ENCODE assay signal across 11 cellular contexts in the genomic region with DNA sequence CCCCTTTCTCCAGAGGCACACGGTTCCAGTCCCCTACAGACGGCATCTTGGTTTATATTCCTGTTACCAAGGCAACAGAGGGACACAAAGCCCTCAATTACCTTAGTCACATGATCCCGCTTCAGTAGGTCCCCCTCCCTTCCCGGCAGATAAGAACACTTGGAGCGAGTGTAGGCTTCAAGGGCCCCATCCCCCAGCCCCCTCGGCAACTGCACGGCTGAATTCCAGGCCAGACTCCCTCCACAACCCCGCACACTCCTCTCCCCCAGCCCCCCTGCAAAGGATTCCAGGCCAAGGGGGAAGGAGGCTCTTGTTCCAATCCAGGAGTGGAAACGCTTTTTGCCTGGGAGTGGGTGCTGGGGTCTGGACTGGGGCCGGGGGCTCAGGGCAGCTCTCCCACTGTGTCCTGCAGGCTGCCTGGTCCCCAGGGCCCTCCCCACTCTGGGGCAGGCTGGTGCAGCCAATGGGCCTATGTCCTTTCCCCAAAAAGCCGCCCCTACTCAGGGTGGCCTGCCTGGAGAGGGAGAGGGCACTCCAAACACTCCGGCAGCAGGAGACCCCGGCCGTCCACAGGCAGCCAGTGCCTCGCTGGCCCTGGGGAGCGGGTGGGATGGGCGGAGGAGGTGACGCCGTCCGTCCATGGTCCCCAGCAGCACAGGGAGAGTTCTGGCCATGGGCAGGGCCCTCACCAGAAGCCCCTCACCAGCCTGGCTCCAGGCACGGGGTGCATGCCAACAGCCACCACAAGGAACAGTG.
DNase-seq lines count a peak whose midpoint lies in the region; ATAC-seq and TF ChIP-seq lines count a peak whose summit lies in the region.
"Had no signal": no experiment of that assay in that cellular context is flagged by ENCODE, and none has a peak within 500 bp of the region (broad histone marks: within the 10 kb centered on the region; RNA-seq: fewer than 3 reads in every experiment).

No MANE protein-coding gene starts in this region.

- peak overlapping the region; percentile 88 for H3K4me3 Mint-ChIP-seq in neural progenitor cell
- H3K4me3 Mint-ChIP-seq: activated T-cell treated with anti-CD3 and anti-CD28 coated beads, Interleukin-2, amount 50 U/mL, for 24 hours had no signal

- in situ Hi-C loops in G401 (cut with HindIII; ENCODE audit: low sequenced_read_pairs) = no loop called here

- no peaks in the 10 kb centered on the region for H3K79me2 ChIP-seq in neural progenitor cell (ENCODE audit: low read depth)

- H3K27ac ChIP-seq in gastroesophageal sphincter = peak overlapping the region in 3 of 4 donors; percentile 47 to 57 (median 57)
- peak overlapping the region; percentile 86 for H3K27ac ChIP-seq in neural progenitor cell
- H3K27ac ChIP-seq: SJSA1 had no signal

- DNase-seq in G401 (ENCODE audit: low spot score) (peak; percentile 22), NCI-H2196 (lab: John Stamatoyannopoulos, UW; ENCODE audit: unreplicated experiment) (peak; percentile 68), neural progenitor cell (ENCODE audit: low spot score) (peak; percentile 94), KG1 (lab: John Stamatoyannopoulos, UW) (no peak), NK-92 (lab: John Stamatoyannopoulos, UW; ENCODE audit: unreplicated experiment) (no peak)
- no peak for DNase-seq in activated CD4-positive, alpha-beta T cell treated with anti-CD3 and anti-CD28 coated beads, Interleukin-2, amount 50 U/mL, for 48 hours
- DNase-seq: activated T-cell treated with anti-CD3 and anti-CD28 coated beads, Interleukin-2, amount 50 U/mL, for 24 hours; Kasumi-1 had no signal

- H3K4me2 ChIP-seq in neural progenitor cell = peak overlapping the region; percentile 66

- peaks cover 15% of the 10 kb centered on the region for H3K4me1 Mint-ChIP-seq in neural progenitor cell

- H2AFZ ChIP-seq in neural progenitor cell (replicated peaks) = no peak overlapping the region

- TF ChIP-seq CTCF in gastroesophageal sphincter (IDR thresholded peaks at IDR 0.05) = no peak
- no peak for TF ChIP-seq CTCF in neural progenitor cell (IDR thresholded peaks at IDR 0.05)

- peak overlapping the region; percentile 100 for H3K27ac Mint-ChIP-seq in neural progenitor cell
- H3K27ac Mint-ChIP-seq: activated T-cell treated with anti-CD3 and anti-CD28 coated beads, Interleukin-2, amount 50 U/mL, for 24 hours had no signal

- H3K9me3 ChIP-seq in gastroesophageal sphincter (no peaks in the 10 kb centered on the region), neural progenitor cell (ENCODE audit: low read depth) (no peaks in the 10 kb centered on the region)
- H3K9me3 ChIP-seq: SJSA1 had no signal

- no peak overlapping the region for H3K4me3 ChIP-seq in gastroesophageal sphincter
- H3K4me3 ChIP-seq in neural progenitor cell = peak overlapping the region; percentile 36
- H3K4me3 ChIP-seq: SJSA1 had no signal

- no peak for TF ChIP-seq POLR2A in gastroesophageal sphincter (IDR thresholded peaks at IDR 0.05)

- H4K20me1 ChIP-seq in neural progenitor cell (ENCODE audit: low read depth) = peaks cover 6% of the 10 kb centered on the region

- 20% methylated on average over 1 of the region's 21 CpGs; no CpG with 5 or more reads in 1 of the 2 donors for WGBS in gastroesophageal sphincter (ENCODE audit: low coverage in 1 of 2), 2 donors

- ATAC-seq in gastroesophageal sphincter = no peak
- no peak for ATAC-seq in HG03108 (IDR thresholded peaks at IDR 0.05; ENCODE audit: unreplicated experiment)

- H3F3A ChIP-seq in neural progenitor cell (ENCODE audit: low read depth) = no peaks in the 10 kb centered on the region

- peaks cover 3% of the 10 kb centered on the region for H3K27me3 Mint-ChIP-seq in neural progenitor cell (ENCODE audit: insufficient read depth, low read depth)
- H3K27me3 Mint-ChIP-seq: activated T-cell treated with anti-CD3 and anti-CD28 coated beads, Interleukin-2, amount 50 U/mL, for 24 hours had no signal

- H3K4me1 ChIP-seq in gastroesophageal sphincter = peaks cover 0 to 65% (median 41%) of the 10 kb centered on the region in 3 donors
- peaks cover 19% of the 10 kb centered on the region for H3K4me1 ChIP-seq in neural progenitor cell

- no peaks in the 10 kb centered on the region for H3K9me3 Mint-ChIP-seq in neural progenitor cell
- H3K9me3 Mint-ChIP-seq: activated T-cell treated with anti-CD3 and anti-CD28 coated beads, Interleukin-2, amount 50 U/mL, for 24 hours had no signal

- H3K9ac ChIP-seq in neural progenitor cell = peak overlapping the region; percentile 32

- H3K36me3 Mint-ChIP-seq in neural progenitor cell = peaks cover 4% of the 10 kb centered on the region

- no peaks in the 10 kb centered on the region for H3K27me3 ChIP-seq in gastroesophageal sphincter
- H3K27me3 ChIP-seq in neural progenitor cell = no peaks in the 10 kb centered on the region
- H3K27me3 ChIP-seq: SJSA1 had no signal

- no peak for TF ChIP-seq EP300 in gastroesophageal sphincter (IDR thresholded peaks at IDR 0.05)

- H3K36me3 ChIP-seq in gastroesophageal sphincter (peaks cover 0 to 67% of the 10 kb centered on the region in 2 donors), neural progenitor cell (no peaks in the 10 kb centered on the region)

Comparison
In these comparisons a context has a peak if more than half of its experiments do, and no peak if none do; other contexts are left out.
1. DNase-seq: peak in G401 (single experiment), NCI-H2196 (single experiment) and neural progenitor cell (single experiment); none in activated CD4-positive, alpha-beta T cell treated with anti-CD3 and anti-CD28 coated beads, Interleukin-2, amount 50 U/mL, for 48 hours (0 of 2), KG1 (single experiment) and NK-92 (single experiment).